1 cellular context compared by ENCODE assay signal in the genomic region with DNA sequence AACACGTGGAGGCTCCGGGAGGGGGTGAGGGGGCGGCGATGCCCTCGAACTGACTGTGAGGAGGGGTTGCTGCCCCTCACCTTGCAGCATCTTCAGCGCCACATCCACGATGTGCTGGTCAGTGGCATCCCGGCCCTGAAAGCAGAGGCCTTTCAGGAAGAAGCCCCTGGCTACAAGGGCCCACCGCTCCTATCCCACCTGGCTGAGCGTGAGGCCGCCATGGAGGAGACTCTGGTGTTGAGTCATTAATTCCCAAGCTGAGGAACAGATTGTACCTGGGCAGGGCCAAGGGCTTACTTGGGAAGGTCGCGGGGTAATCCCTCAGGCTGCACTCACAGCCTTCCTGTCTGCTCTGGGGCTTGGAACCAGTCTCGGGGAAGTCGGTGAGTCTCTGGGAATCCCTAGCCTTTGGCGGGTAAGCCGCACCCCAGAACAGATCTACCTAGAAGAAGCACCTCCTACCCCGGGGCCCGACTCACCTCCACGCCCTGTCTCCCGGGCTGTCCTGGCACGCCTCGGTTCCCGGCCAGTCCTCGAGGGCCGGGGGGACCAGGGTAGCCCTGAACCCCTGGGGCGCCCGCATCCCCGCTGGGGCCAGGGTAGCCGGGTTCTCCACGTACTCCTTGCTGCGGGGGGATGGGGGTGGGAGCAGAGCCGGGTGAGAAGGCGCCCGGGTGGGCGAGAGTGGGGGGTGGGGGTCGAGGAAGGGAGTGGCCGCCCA.
TF ChIP-seq lines count a peak whose summit lies in the region.

No MANE protein-coding gene starts in this region.

TF ChIP-seq in H1, 55 proteins besides CTCF, POLR2A, EP300 and RAD21:
- TF ChIP-seq EZH2 (IDR thresholded peaks at IDR 0.05; ENCODE audit: low read depth, low read length, severe bottlenecking) (peak; percentile 28), SP1 (IDR thresholded peaks at IDR 0.05; ENCODE audit: low read depth, low read length) (no peak)
